Comparison of ENCODE assay signal across 8 cellular contexts in genomic region chrX:103533428-103534216, GRCh38. TPM values are rescaled to one million over a fixed set of nuclear protein-coding genes. Genes with fewer than 3 reads are reported as not detected.
DNase-seq lines count a peak whose midpoint lies in the region; ATAC-seq and TF ChIP-seq lines count a peak whose summit lies in the region.

No MANE protein-coding gene starts in this region.

- H3K27me3 ChIP-seq in Karpas-422 (ENCODE audit: low read length) (no peaks in the 10 kb centered on the region), parathyroid adenoma (ENCODE audit: control insufficient read depth, insufficient read depth, low read length) (no peaks in the 10 kb centered on the region), tibial nerve (peaks cover 0 to 6% of the 10 kb centered on the region in 2 donors)

- TF ChIP-seq CTCF in parathyroid adenoma (IDR thresholded peaks at IDR 0.05) (peak; percentile 82), tibial nerve (IDR thresholded peaks at IDR 0.05) (peak; percentile 67 to 87 (median 85))

- peak in 1 of 2 donors; percentile 54 for TF ChIP-seq EP300 in tibial nerve (IDR thresholded peaks at IDR 0.05)

- no peak overlapping the region for H3K27ac Mint-ChIP-seq in activated naive CD8-positive, alpha-beta T cell treated with anti-CD3 and anti-CD28 coated beads, Interleukin-2, amount 10 ng/mL, durations not matched to agents 7 days and 5 days

- peaks cover 4% of the 10 kb centered on the region for H3K4me1 Mint-ChIP-seq in activated naive CD8-positive, alpha-beta T cell treated with anti-CD3 and anti-CD28 coated beads, Interleukin-2, amount 10 ng/mL, durations not matched to agents 7 days and 5 days

- DNase-seq in A172 (ENCODE audit: low spot score) (peak; percentile 9), Karpas-422 (peak; percentile 86), SK-MEL-5 (ENCODE audit: low read depth, low spot score) (peak; percentile 76), Right ventricle myocardium inferior (ENCODE audit: missing footprints) (peak; percentile 63), tibial nerve (ENCODE audit: low spot score in 2 of 2) (peak; percentile 81 to 93)
- peak; percentile 63 for DNase-seq in activated naive CD8-positive, alpha-beta T cell treated with anti-CD3 and anti-CD28 coated beads, Interleukin-2, amount 10 ng/mL, durations not matched to agents 7 days and 5 days

- no peaks in the 10 kb centered on the region for H4K20me1 ChIP-seq in Karpas-422 (ENCODE audit: insufficient read depth, low read depth, low read length)

- intact Hi-C loops in Right ventricle myocardium inferior (cut with DNase I) = loop anchor here (5.0 to 10.0 kb wide), 3 partner anchors 91 to 289 kb away; partner anchors contain the start of genes PLP1 and TCEAL1

- H3K9me3 Mint-ChIP-seq in activated naive CD8-positive, alpha-beta T cell treated with anti-CD3 and anti-CD28 coated beads, Interleukin-2, amount 10 ng/mL, durations not matched to agents 7 days and 5 days = no peaks in the 10 kb centered on the region

- no peaks in the 10 kb centered on the region for H3K9me2 ChIP-seq in Karpas-422 (replicated peaks; ENCODE audit: insufficient read depth, low read length)

- no peak for TF ChIP-seq POLR2A in tibial nerve (IDR thresholded peaks at IDR 0.05)

- WGBS in tibial nerve, 2 donors = 2 to 17% methylated on average over 15 of the region's 15 CpGs

- H3K79me2 ChIP-seq in Karpas-422 (ENCODE audit: low read length) (no peaks in the 10 kb centered on the region), parathyroid adenoma (no peaks in the 10 kb centered on the region)

- in situ Hi-C loops in SK-MEL-5 (cut with HindIII; ENCODE audit: low pct_unique_long_range_greater_than_20kb, low sequenced_read_pairs) = no loop called here

- ATAC-seq in GM18498 (IDR thresholded peaks at IDR 0.05; ENCODE audit: unreplicated experiment) (peak; percentile 51), Right ventricle myocardium inferior (peak; percentile 67)
- ATAC-seq in activated naive CD8-positive, alpha-beta T cell treated with anti-CD3 and anti-CD28 coated beads, Interleukin-2, amount 10 ng/mL, durations not matched to agents 7 days and 5 days (ENCODE audit: low read depth) = no peak

- H3K9ac ChIP-seq in Karpas-422 (ENCODE audit: low read length) (no peak overlapping the region), parathyroid adenoma (no peak overlapping the region)

- H3K36me3 ChIP-seq in Karpas-422 (ENCODE audit: insufficient read depth, low read length) (no peaks in the 10 kb centered on the region), parathyroid adenoma (ENCODE audit: control insufficient read depth, insufficient read depth, low read length) (no peaks in the 10 kb centered on the region), tibial nerve (no peaks in the 10 kb centered on the region)

- H3K4me3 ChIP-seq in Karpas-422 (ENCODE audit: low read length) = no peak overlapping the region
- H3K4me3 ChIP-seq in parathyroid adenoma (ENCODE audit: low read depth, low read length) = peak overlapping the region; percentile 57
- peak overlapping the region; percentile 11 to 42 (median 28) for H3K4me3 ChIP-seq in tibial nerve

- H3K9me3 ChIP-seq in Karpas-422 (ENCODE audit: low read length) (no peaks in the 10 kb centered on the region), parathyroid adenoma (ENCODE audit: control insufficient read depth, low read length) (no peaks in the 10 kb centered on the region), tibial nerve (no peaks in the 10 kb centered on the region)

- peaks cover 2% of the 10 kb centered on the region for H3K27me3 Mint-ChIP-seq in activated naive CD8-positive, alpha-beta T cell treated with anti-CD3 and anti-CD28 coated beads, Interleukin-2, amount 10 ng/mL, durations not matched to agents 7 days and 5 days

- H3K4me1 ChIP-seq in Karpas-422 (ENCODE audit: low read length) (no peaks in the 10 kb centered on the region), parathyroid adenoma (no peaks in the 10 kb centered on the region), tibial nerve (peaks cover 0 to 16% (median 0%) of the 10 kb centered on the region in 4 donors)

- H3K27ac ChIP-seq in Karpas-422 (ENCODE audit: low read length) = no peak overlapping the region
- H3K27ac ChIP-seq in parathyroid adenoma = no peak overlapping the region
- peak overlapping the region in 3 of 4 donors; percentile 14 to 92 (median 64) for H3K27ac ChIP-seq in tibial nerve

- H3K4me2 ChIP-seq in Karpas-422 (ENCODE audit: low read depth, low read length, poor library complexity, severe bottlenecking) = no peak overlapping the region
- peak overlapping the region; percentile 80 for H3K4me2 ChIP-seq in parathyroid adenoma (ENCODE audit: low read length)

- H3K4me3 Mint-ChIP-seq in activated naive CD8-positive, alpha-beta T cell treated with anti-CD3 and anti-CD28 coated beads, Interleukin-2, amount 10 ng/mL, durations not matched to agents 7 days and 5 days = peak overlapping the region; percentile 73

- H2AFZ ChIP-seq in Karpas-422 (ENCODE audit: low read length) = no peak overlapping the region
- peak overlapping the region; percentile 87 for H2AFZ ChIP-seq in parathyroid adenoma

- H3K36me3 Mint-ChIP-seq in activated naive CD8-positive, alpha-beta T cell treated with anti-CD3 and anti-CD28 coated beads, Interleukin-2, amount 10 ng/mL, durations not matched to agents 7 days and 5 days = no peaks in the 10 kb centered on the region

- POLR2A ChIA-PET in activated naive CD8-positive, alpha-beta T cell treated with anti-CD3 and anti-CD28 coated beads, Interleukin-2, amount 10 ng/mL, durations not matched to agents 7 days and 5 days (lab: Charles Lee) = no interaction called here

RNA-seq across cellular contexts. Expression of gene RAB40A, which starts 14.3 kb away (rescaled TPM):
- not detected in 2 replicates for total RNA-seq in A172 (2014; rRNA removed; shearing (Covaris generic))
- total RNA-seq in Karpas-422 (2014; rRNA removed; shearing (Covaris generic); ENCODE audit: low replicate concordance) = 0.11 and 0.15 TPM in 2 replicates
- 0.05 TPM in 1 of 2 replicates, not detected in the other for total RNA-seq in SK-MEL-5 (2014; rRNA removed; shearing (Covaris generic))
- polyA plus RNA-seq in SK-MEL-5 (2015; cell fraction: cytosol; rRNA removed) = not detected in 2 replicates
- 0.72 and 1.8 TPM in 2 replicates for polyA plus RNA-seq in SK-MEL-5 (2015; cell fraction: nucleus; rRNA removed)
- total RNA-seq in activated naive CD8-positive, alpha-beta T cell treated with anti-CD3 and anti-CD28 coated beads, Interleukin-2, amount 10 ng/mL, durations not matched to agents 7 days and 5 days = under 1 TPM; 0.22 to 0.26 TPM
- total RNA-seq in Right ventricle myocardium inferior = not detected
- total RNA-seq in tibial nerve = 1 to 10 TPM in 3 of 4 donors, under 1 TPM in 1; 0.39 to 8.7 (median 3.4) TPM

RNA-seq across cellular contexts. Expression of gene TCEAL4, which starts 51.7 kb away (rescaled TPM):
- 63.3 and 63.9 TPM in 2 replicates for total RNA-seq in A172 (2014; rRNA removed; shearing (Covaris generic))
- total RNA-seq in Karpas-422 (2014; rRNA removed; shearing (Covaris generic); ENCODE audit: low replicate concordance) = 19.8 and 35.4 TPM in 2 replicates
- total RNA-seq in SK-MEL-5 (2014; rRNA removed; shearing (Covaris generic)) = 79.6 and 83.2 TPM in 2 replicates
- 92.1 and 102 TPM in 2 replicates for polyA plus RNA-seq in SK-MEL-5 (2015; cell fraction: cytosol; rRNA removed)
- polyA plus RNA-seq in SK-MEL-5 (2015; cell fraction: nucleus; rRNA removed) = 39.1 and 62.1 TPM in 2 replicates
- 1 to 10 TPM; 6.0 to 6.7 TPM for total RNA-seq in activated naive CD8-positive, alpha-beta T cell treated with anti-CD3 and anti-CD28 coated beads, Interleukin-2, amount 10 ng/mL, durations not matched to agents 7 days and 5 days
- total RNA-seq in Right ventricle myocardium inferior (64.3 TPM), tibial nerve (100 to 1,000 TPM; 164 to 453 (median 204) TPM)

Comparison
In these comparisons a context has a peak if more than half of its experiments do, and no peak if none do; other contexts are left out.
1. DNase-seq: peak in every context shown above with its lines; median percentile 87 in tibial nerve; 86 in Karpas-422; 76 in SK-MEL-5; 63 in activated naive CD8-positive, alpha-beta T cell treated with anti-CD3 and anti-CD28 coated beads, Interleukin-2, amount 10 ng/mL, durations not matched to agents 7 days and 5 days; 63 in Right ventricle myocardium inferior; 9 in A172.
2. H3K27ac ChIP-seq: peak in tibial nerve (3 of 4); none in Karpas-422 (single experiment) and parathyroid adenoma (single experiment).